1 cellular context compared by ENCODE assay signal in the genomic region with DNA sequence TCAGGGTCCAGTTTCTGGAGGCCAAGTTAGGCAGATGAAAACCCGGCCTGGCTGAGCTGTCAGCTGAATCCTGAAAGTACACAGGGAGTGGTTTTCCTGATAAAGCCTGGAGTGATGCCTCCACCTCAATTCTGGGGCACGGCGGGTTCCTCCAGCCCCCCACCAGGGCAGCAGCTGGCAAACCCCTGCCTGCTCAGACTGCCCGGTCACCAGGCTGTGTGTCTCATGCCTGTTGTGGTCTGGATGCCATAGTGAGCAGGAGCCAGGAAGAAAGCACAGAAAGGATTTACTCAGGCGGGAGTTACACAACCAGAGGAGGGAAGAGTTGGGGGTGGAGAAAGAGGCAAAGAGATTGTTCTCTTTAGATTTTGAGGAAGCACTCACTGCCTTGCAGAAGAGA.
TF ChIP-seq lines count a peak whose summit lies in the region.

No MANE protein-coding gene starts in this region.

TF ChIP-seq in SK-N-SH, 30 proteins besides CTCF, POLR2A, EP300 and RAD21 (continued from another document):
- TF ChIP-seq, protein P1, sequence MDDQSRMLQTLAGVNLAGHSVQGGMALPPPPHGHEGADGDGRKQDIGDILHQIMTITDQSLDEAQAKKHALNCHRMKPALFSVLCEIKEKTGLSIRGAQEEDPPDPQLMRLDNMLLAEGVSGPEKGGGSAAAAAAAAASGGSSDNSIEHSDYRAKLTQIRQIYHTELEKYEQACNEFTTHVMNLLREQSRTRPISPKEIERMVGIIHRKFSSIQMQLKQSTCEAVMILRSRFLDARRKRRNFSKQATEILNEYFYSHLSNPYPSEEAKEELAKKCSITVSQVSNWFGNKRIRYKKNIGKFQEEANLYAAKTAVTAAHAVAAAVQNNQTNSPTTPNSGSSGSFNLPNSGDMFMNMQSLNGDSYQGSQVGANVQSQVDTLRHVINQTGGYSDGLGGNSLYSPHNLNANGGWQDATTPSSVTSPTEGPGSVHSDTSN (IDR thresholded peaks at IDR 0.05) = no peak
- TF ChIP-seq, protein P2, sequence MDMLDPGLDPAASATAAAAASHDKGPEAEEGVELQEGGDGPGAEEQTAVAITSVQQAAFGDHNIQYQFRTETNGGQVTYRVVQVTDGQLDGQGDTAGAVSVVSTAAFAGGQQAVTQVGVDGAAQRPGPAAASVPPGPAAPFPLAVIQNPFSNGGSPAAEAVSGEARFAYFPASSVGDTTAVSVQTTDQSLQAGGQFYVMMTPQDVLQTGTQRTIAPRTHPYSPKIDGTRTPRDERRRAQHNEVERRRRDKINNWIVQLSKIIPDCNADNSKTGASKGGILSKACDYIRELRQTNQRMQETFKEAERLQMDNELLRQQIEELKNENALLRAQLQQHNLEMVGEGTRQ (IDR thresholded peaks at IDR 0.05; ENCODE audit: borderline replicate concordance, low read depth, low read length) = no peak
- TF ChIP-seq TEAD4 (IDR thresholded peaks at IDR 0.05; ENCODE audit: borderline replicate concordance, insufficient read depth) = no peak
- no peak for TF ChIP-seq FOSL2 (IDR thresholded peaks at IDR 0.05; ENCODE audit: borderline replicate concordance, low read depth)
- TF ChIP-seq TCF12 (IDR thresholded peaks at IDR 0.05) = no peak
- no peak for TF ChIP-seq SMC3 (IDR thresholded peaks at IDR 0.05; ENCODE audit: low read depth, low read length)
- no peak for TF ChIP-seq YY1 (IDR thresholded peaks at IDR 0.05; ENCODE audit: low read depth)
- TF ChIP-seq, protein P3, sequence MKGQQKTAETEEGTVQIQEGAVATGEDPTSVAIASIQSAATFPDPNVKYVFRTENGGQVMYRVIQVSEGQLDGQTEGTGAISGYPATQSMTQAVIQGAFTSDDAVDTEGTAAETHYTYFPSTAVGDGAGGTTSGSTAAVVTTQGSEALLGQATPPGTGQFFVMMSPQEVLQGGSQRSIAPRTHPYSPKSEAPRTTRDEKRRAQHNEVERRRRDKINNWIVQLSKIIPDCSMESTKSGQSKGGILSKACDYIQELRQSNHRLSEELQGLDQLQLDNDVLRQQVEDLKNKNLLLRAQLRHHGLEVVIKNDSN (IDR thresholded peaks at IDR 0.05; ENCODE audit: borderline replicate concordance, low read depth) = no peak
- TF ChIP-seq MXI1 (IDR thresholded peaks at IDR 0.05; ENCODE audit: low read depth, low read length) = no peak
- no peak for TF ChIP-seq RXRA (IDR thresholded peaks at IDR 0.05; ENCODE audit: borderline replicate concordance, low read depth)
- TF ChIP-seq EZH2phosphoT487 (IDR thresholded peaks at IDR 0.05; ENCODE audit: borderline replicate concordance, low read depth) = no peak
- no peak for TF ChIP-seq NFIC (IDR thresholded peaks at IDR 0.05; ENCODE audit: borderline replicate concordance)
- no peak for TF ChIP-seq FOXM1 (IDR thresholded peaks at IDR 0.05; ENCODE audit: low read depth)
- TF ChIP-seq ELF1 (IDR thresholded peaks at IDR 0.05) = no peak
- no peak for TF ChIP-seq MEF2A (IDR thresholded peaks at IDR 0.05; ENCODE audit: borderline replicate concordance, low read depth)
- TF ChIP-seq, protein P4, sequence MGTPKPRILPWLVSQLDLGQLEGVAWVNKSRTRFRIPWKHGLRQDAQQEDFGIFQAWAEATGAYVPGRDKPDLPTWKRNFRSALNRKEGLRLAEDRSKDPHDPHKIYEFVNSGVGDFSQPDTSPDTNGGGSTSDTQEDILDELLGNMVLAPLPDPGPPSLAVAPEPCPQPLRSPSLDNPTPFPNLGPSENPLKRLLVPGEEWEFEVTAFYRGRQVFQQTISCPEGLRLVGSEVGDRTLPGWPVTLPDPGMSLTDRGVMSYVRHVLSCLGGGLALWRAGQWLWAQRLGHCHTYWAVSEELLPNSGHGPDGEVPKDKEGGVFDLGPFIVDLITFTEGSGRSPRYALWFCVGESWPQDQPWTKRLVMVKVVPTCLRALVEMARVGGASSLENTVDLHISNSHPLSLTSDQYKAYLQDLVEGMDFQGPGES (IDR thresholded peaks at IDR 0.05; ENCODE audit: low read depth, low read length) = no peak
- no peak for TF ChIP-seq RFX5 (IDR thresholded peaks at IDR 0.05; ENCODE audit: low read length)
- TF ChIP-seq JUND (IDR thresholded peaks at IDR 0.05) = no peak
- no peak for TF ChIP-seq POLR2AphosphoS5 (IDR thresholded peaks at IDR 0.05; ENCODE audit: low read depth, low read length)
